Comparison of ENCODE assay signal across 1 cellular context in the genomic region with DNA sequence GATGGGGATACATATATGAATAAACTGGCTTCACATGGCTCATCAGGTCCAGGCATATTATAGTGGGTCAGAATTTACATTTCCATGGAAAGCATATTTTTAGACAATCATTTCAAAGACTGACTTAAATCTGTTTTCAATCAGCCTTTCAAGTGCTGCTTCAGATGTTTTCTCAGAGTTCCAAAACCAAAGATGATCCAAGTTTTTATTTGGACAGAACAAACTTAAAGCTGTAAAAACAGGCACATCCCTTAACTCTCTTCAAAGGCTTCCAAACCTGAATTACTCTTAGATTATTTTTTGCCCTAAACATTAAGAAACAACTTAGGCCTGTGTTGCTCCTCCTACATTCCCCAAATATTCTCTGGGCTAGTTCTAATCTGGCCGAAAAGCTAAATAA.
TF ChIP-seq lines count a peak whose summit lies in the region.

No MANE protein-coding gene starts in this region.

TF ChIP-seq in HCT116, 20 proteins besides CTCF, POLR2A, EP300 and RAD21 (continued from another document):
- TF ChIP-seq, protein P1, sequence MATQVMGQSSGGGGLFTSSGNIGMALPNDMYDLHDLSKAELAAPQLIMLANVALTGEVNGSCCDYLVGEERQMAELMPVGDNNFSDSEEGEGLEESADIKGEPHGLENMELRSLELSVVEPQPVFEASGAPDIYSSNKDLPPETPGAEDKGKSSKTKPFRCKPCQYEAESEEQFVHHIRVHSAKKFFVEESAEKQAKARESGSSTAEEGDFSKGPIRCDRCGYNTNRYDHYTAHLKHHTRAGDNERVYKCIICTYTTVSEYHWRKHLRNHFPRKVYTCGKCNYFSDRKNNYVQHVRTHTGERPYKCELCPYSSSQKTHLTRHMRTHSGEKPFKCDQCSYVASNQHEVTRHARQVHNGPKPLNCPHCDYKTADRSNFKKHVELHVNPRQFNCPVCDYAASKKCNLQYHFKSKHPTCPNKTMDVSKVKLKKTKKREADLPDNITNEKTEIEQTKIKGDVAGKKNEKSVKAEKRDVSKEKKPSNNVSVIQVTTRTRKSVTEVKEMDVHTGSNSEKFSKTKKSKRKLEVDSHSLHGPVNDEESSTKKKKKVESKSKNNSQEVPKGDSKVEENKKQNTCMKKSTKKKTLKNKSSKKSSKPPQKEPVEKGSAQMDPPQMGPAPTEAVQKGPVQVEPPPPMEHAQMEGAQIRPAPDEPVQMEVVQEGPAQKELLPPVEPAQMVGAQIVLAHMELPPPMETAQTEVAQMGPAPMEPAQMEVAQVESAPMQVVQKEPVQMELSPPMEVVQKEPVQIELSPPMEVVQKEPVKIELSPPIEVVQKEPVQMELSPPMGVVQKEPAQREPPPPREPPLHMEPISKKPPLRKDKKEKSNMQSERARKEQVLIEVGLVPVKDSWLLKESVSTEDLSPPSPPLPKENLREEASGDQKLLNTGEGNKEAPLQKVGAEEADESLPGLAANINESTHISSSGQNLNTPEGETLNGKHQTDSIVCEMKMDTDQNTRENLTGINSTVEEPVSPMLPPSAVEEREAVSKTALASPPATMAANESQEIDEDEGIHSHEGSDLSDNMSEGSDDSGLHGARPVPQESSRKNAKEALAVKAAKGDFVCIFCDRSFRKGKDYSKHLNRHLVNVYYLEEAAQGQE (IDR thresholded peaks at IDR 0.05; ENCODE audit: low read depth) = no peak
- TF ChIP-seq SP1 (IDR thresholded peaks at IDR 0.05; ENCODE audit: low read depth) (no peak), FOSL1 (IDR thresholded peaks at IDR 0.05; ENCODE audit: low read depth) (no peak), ZNF274 (IDR thresholded peaks at IDR 0.05; ENCODE audit: low read depth, low read length) (no peak), ELF1 (IDR thresholded peaks at IDR 0.05; ENCODE audit: borderline replicate concordance, low read depth) (no peak), CEBPB (IDR thresholded peaks at IDR 0.05; ENCODE audit: low read depth) (no peak), TCF7L2 (IDR thresholded peaks at IDR 0.05; ENCODE audit: borderline replicate concordance, extremely low read depth, insufficient read depth, insufficient read length) (no peak), EGR1 (IDR thresholded peaks at IDR 0.05; ENCODE audit: low read depth) (no peak), CBX3 (IDR thresholded peaks at IDR 0.05; ENCODE audit: low read depth) (no peak), SIN3A (IDR thresholded peaks at IDR 0.05; ENCODE audit: low read depth) (no peak), JUND (IDR thresholded peaks at IDR 0.05) (no peak)
- TF ChIP-seq, protein P2, sequence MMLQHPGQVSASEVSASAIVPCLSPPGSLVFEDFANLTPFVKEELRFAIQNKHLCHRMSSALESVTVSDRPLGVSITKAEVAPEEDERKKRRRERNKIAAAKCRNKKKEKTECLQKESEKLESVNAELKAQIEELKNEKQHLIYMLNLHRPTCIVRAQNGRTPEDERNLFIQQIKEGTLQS (IDR thresholded peaks at IDR 0.05) = no peak
- TF ChIP-seq, protein P3, sequence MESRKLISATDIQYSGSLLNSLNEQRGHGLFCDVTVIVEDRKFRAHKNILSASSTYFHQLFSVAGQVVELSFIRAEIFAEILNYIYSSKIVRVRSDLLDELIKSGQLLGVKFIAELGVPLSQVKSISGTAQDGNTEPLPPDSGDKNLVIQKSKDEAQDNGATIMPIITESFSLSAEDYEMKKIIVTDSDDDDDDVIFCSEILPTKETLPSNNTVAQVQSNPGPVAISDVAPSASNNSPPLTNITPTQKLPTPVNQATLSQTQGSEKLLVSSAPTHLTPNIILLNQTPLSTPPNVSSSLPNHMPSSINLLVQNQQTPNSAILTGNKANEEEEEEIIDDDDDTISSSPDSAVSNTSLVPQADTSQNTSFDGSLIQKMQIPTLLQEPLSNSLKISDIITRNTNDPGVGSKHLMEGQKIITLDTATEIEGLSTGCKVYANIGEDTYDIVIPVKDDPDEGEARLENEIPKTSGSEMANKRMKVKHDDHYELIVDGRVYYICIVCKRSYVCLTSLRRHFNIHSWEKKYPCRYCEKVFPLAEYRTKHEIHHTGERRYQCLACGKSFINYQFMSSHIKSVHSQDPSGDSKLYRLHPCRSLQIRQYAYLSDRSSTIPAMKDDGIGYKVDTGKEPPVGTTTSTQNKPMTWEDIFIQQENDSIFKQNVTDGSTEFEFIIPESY (IDR thresholded peaks at IDR 0.05; ENCODE audit: extremely low read depth, insufficient replicate concordance, low read length) = no peak
TF ChIP-seq in HCT116: peak in this region for 0.
